In the genomic region with DNA sequence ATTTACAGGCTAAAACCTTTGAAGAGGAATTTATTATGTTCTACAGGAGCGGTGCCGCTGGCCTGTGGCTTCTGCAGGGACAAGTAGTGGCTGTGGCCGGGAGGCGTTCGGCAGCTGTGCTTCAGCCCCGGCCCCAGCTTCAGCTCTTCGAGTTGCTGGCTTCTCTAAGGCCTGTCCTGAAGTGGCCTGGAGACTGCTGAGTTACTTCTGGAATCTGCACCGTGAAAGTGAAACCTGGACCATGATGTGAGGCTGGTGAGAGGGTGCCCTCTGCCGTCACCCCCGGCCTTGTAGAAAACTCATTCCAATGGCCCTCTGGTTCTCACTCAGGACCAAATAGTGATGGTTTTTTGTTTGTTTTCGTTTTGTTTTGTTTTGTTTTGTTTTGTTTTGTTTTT, we compare ENCODE assay signal across 21 cellular contexts. TPM values are rescaled to one million over a fixed set of nuclear protein-coding genes. Genes with fewer than 3 reads are reported as not detected.
A peak's percentile ranks its signal among the peaks of the same experiment; 100 is the strongest.
DNase-seq lines count a peak whose midpoint lies in the region; ATAC-seq, FAIRE-seq and TF ChIP-seq lines count a peak whose summit lies in the region.
"Had no signal": no experiment of that assay in that cellular context is flagged by ENCODE, and none has a peak within 500 bp of the region (broad histone marks: within the 10 kb centered on the region; RNA-seq: fewer than 3 reads in every experiment).

No MANE protein-coding gene starts in this region.

- no peak overlapping the region for H3K23ac ChIP-seq in trophoblast cell (ENCODE audit: low read length)

- no peak overlapping the region for H4K12ac ChIP-seq in trophoblast cell (ENCODE audit: low read depth, low read length)

- no peak for FAIRE-seq in kidney (lab: Jason Lieb, UNC)
- FAIRE-seq: G401.6 had no signal

- H2AK5ac ChIP-seq in trophoblast cell (ENCODE audit: low read length) = no peak overlapping the region

- no peak for TF ChIP-seq CTCF in kidney (IDR thresholded peaks at IDR 0.05; ENCODE audit: borderline replicate concordance, extremely low read depth, insufficient read depth)

- H3K36me3 ChIP-seq in kidney (ENCODE audit: control insufficient read depth in 1 of 2, insufficient read depth in 2 of 2, low read length in 2 of 2) = no peaks in the 10 kb centered on the region
- H3K36me3 ChIP-seq in trophoblast cell (ENCODE audit: control insufficient read depth in 1 of 2, insufficient read depth in 2 of 2, low read length in 2 of 2) = peaks cover 16 to 25% of the 10 kb centered on the region in 2 experiments

- peaks cover 0 to 5% of the 10 kb centered on the region in 2 donors for H3K4me1 ChIP-seq in kidney (ENCODE audit: control insufficient read depth in 1 of 2, insufficient read depth in 1 of 2, low read depth in 1 of 2, low read length in 2 of 2)
- H3K4me1 ChIP-seq in trophoblast cell (ENCODE audit: control insufficient read depth in 1 of 2, insufficient read depth in 2 of 2, low read length in 2 of 2) = peaks cover 2 to 3% of the 10 kb centered on the region in 2 experiments

- no peaks in the 10 kb centered on the region for H3K79me2 ChIP-seq in trophoblast cell (ENCODE audit: control insufficient read depth, insufficient read depth, low read length, poor library complexity)

- no peaks in the 10 kb centered on the region for H3K27me3 ChIP-seq in trophoblast cell (ENCODE audit: insufficient read depth, low read length)

- peaks cover 28% of the 10 kb centered on the region for H3K36me3 Mint-ChIP-seq in T-cell

- CTCF ChIA-PET in T-cell (lab: Charles Lee) = no interaction called here

- no peak overlapping the region for H3K4me3 ChIP-seq in kidney (ENCODE audit: low read length in 2 of 2)
- no peak overlapping the region for H3K4me3 ChIP-seq in trophoblast cell (ENCODE audit: low read depth, low read length)

- POLR2A ChIA-PET in T-cell (lab: Charles Lee) = no interaction called here

- H3K9ac ChIP-seq in kidney (ENCODE audit: low read length in 2 of 2) (no peak overlapping the region), trophoblast cell (ENCODE audit: low read length) (no peak overlapping the region)

- H3K4me2 ChIP-seq in trophoblast cell (ENCODE audit: low read length) = no peak overlapping the region

- no peak overlapping the region for H2BK12ac ChIP-seq in trophoblast cell (ENCODE audit: low read length)

- H3K27ac ChIP-seq in angular gyrus (ENCODE audit: low read depth, low read length) (peak overlapping the region; percentile 52), kidney (ENCODE audit: low read depth in 2 of 2, low read length in 2 of 2) (no peak overlapping the region), trophoblast cell (ENCODE audit: low read depth, low read length) (no peak overlapping the region)
- H3K27ac ChIP-seq: HL-60 had no signal

- no peak overlapping the region for H3K14ac ChIP-seq in trophoblast cell (ENCODE audit: low read length)

- DNase-seq in G401 (ENCODE audit: low spot score) = peak; percentile 80
- peak; percentile 41 for DNase-seq in kidney
- DNase-seq in trophoblast cell = peak; percentile 67 to 69
- DNase-seq in T-cell = no peak
- DNase-seq in islet precursor cell = no peak
- no peak for DNase-seq in dedifferentiated amniotic fluid mesenchymal stem cell (ENCODE audit: extremely low spot score)
- DNase-seq in NCI-H774 (lab: John Stamatoyannopoulos, UW) = no peak
- DNase-seq: activated B cell treated with CpG ODN at 0.5 μM for 24 hours; activated CD4-positive, alpha-beta memory T cell treated with anti-CD3 and anti-CD28 coated beads, Interleukin-2, amount 10 ng/mL, durations not matched to agents 7 days and 5 days; activated naive CD4-positive, alpha-beta T cell treated with Interleukin-2 at 50 U/mL for 16 hours; central memory CD4-positive, alpha-beta T cell; effector CD8-positive, alpha-beta T cell; NCI-H2171 treated with DMSO at 0.1 percent for 48 hours; NCI-H82; occipital lobe; stimulated activated CD4-positive, alpha-beta T cell treated with anti-CD3 and anti-CD28 coated beads, Interleukin-15, amount 100 ng/mL, for 24 hours; T-helper 2 cell had no signal

- no peak overlapping the region for H4K8ac ChIP-seq in trophoblast cell (ENCODE audit: low read depth, low read length)

- H3K9me3 ChIP-seq in kidney (ENCODE audit: control insufficient read depth in 1 of 2, low read length in 2 of 2) (no peaks in the 10 kb centered on the region), trophoblast cell (ENCODE audit: insufficient read depth, low read depth, low read length) (peaks cover 25% of the 10 kb centered on the region)

- peak overlapping the region; percentile 51 for H4K91ac ChIP-seq in trophoblast cell (ENCODE audit: low read depth, low read length)

- no peaks in the 10 kb centered on the region for H3K27me3 Mint-ChIP-seq in T-cell
- H3K27me3 Mint-ChIP-seq: activated B cell treated with CpG ODN at 0.5 μM for 24 hours; activated CD4-positive, alpha-beta memory T cell treated with anti-CD3 and anti-CD28 coated beads, Interleukin-2, amount 10 ng/mL, durations not matched to agents 7 days and 5 days had no signal

- H3K4me1 Mint-ChIP-seq in T-cell = peaks cover 0 to 3% (median 2%) of the 10 kb centered on the region in 3 donors
- H3K4me1 Mint-ChIP-seq: activated CD4-positive, alpha-beta memory T cell treated with anti-CD3 and anti-CD28 coated beads, Interleukin-2, amount 10 ng/mL, durations not matched to agents 7 days and 5 days had no signal

- intact Hi-C loops in kidney (cut with DNase I) = no loop called here

- H3K27ac Mint-ChIP-seq in T-cell = no peak overlapping the region
- H3K27ac Mint-ChIP-seq: activated B cell treated with CpG ODN at 0.5 μM for 24 hours; activated CD4-positive, alpha-beta memory T cell treated with anti-CD3 and anti-CD28 coated beads, Interleukin-2, amount 10 ng/mL, durations not matched to agents 7 days and 5 days had no signal

- H3K4ac ChIP-seq in trophoblast cell (ENCODE audit: low read depth, low read length) = no peak overlapping the region

- H3K79me1 ChIP-seq in trophoblast cell (ENCODE audit: low read length) = peaks cover 5% of the 10 kb centered on the region

- peak overlapping the region; percentile 43 for H2BK120ac ChIP-seq in trophoblast cell (ENCODE audit: insufficient read depth, low read length, poor library complexity)

- H2BK5ac ChIP-seq in trophoblast cell (ENCODE audit: low read depth, low read length, poor library complexity) = no peak overlapping the region

- H3K18ac ChIP-seq in trophoblast cell (ENCODE audit: low read length) = no peak overlapping the region

- H2AFZ ChIP-seq in trophoblast cell (ENCODE audit: insufficient read depth, low read length, poor library complexity) = no peak overlapping the region

- WGBS in trophoblast cell (ENCODE audit: extremely low coverage, insufficient coverage, insufficient read length) = no CpG with 5 or more reads among the region's 11 CpGs

- no peak overlapping the region for H3K4me3 Mint-ChIP-seq in T-cell
- H3K4me3 Mint-ChIP-seq: activated B cell treated with CpG ODN at 0.5 μM for 24 hours; activated CD4-positive, alpha-beta memory T cell treated with anti-CD3 and anti-CD28 coated beads, Interleukin-2, amount 10 ng/mL, durations not matched to agents 7 days and 5 days had no signal

- no peak for ATAC-seq in T-cell (replicated peaks in 1 of 4)
- ATAC-seq: left lobe of liver had no signal

- peaks cover 4 to 6% (median 4%) of the 10 kb centered on the region in 3 donors for H3K9me3 Mint-ChIP-seq in T-cell

- in situ Hi-C loops in G401 (cut with HindIII; ENCODE audit: low sequenced_read_pairs) = no loop called here

RNA-seq across cellular contexts. Expression of a gene that starts 48.1 kb away (rescaled TPM):
- total RNA-seq in G401 (2014; rRNA removed; shearing (Covaris generic)) = 96.8 and 107 TPM in 2 replicates
- total RNA-seq in kidney (24.7 TPM), T-cell (10 to 100 TPM; 27.5 to 36.9 (median 31.0) TPM)
- 42.4 TPM for polyA plus RNA-seq in kidney (ENCODE audit: insufficient read depth, low read depth, low replicate concordance)
- polyA plus RNA-seq in trophoblast cell (2013) = 232 and 240 TPM in 2 replicates

Comparison
In these comparisons a context has a peak if more than half of its experiments do, and no peak if none do; other contexts are left out.
1. DNase-seq: peak in G401 (single experiment), kidney (single experiment) and trophoblast cell (2 of 2); none in T-cell (0 of 34), islet precursor cell (single experiment), dedifferentiated amniotic fluid mesenchymal stem cell (single experiment) and NCI-H774 (single experiment).